27 cellular contexts compared by ENCODE assay signal in the genomic region with DNA sequence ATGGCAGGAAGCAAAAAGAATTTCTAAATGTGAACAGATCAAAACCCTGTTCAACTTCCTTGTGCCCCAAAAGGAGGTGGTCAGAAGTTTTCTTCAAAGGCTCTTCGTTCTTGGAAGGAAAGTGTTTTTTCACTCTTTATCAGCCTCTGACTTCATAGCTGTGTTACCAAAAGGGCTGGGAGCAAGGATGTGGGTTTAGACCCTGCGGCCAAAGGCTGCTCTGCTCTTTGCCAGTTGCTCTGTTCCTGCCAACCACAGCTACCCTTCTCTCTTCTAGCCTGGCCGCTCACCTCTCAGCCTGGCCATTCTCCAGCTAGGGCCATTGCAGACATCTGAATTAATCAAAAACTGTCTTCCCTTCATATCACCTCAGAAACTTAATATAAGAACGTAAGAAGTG. TPM values are rescaled to one million over a fixed set of nuclear protein-coding genes. Genes with fewer than 3 reads are reported as not detected.
DNase-seq lines count a peak whose midpoint lies in the region; ATAC-seq and TF ChIP-seq lines count a peak whose summit lies in the region.
"Had no signal": no experiment of that assay in that cellular context is flagged by ENCODE, and none has a peak within 500 bp of the region (broad histone marks: within the 10 kb centered on the region; RNA-seq: fewer than 3 reads in every experiment).

No MANE protein-coding gene starts in this region.

- TF ChIP-seq CTCF in activated CD8-positive, alpha-beta T cell treated with anti-CD3 and anti-CD28 coated beads for 36 hours (IDR thresholded peaks at IDR 0.05), result no peak
- TF ChIP-seq CTCF in natural killer cell (IDR thresholded peaks at IDR 0.05), result no peak

- no peak overlapping the region for H3K4me3 Mint-ChIP-seq in activated CD8-positive, alpha-beta T cell treated with anti-CD3 and anti-CD28 coated beads, Interleukin-2, amount 10 ng/mL, durations not matched to agents 7 days and 5 days
- H3K4me3 Mint-ChIP-seq in activated CD8-positive, alpha-beta T cell treated with anti-CD3 and anti-CD28 coated beads for 36 hours, result no peak overlapping the region
- H3K4me3 Mint-ChIP-seq in natural killer cell, result no peak overlapping the region
- H3K4me3 Mint-ChIP-seq: CD8-positive, alpha-beta T cell; H9; HFFc6 had no signal

- DNase-seq in activated CD8-positive, alpha-beta T cell treated with anti-CD3 and anti-CD28 coated beads, Interleukin-2, amount 10 ng/mL, durations not matched to agents 7 days and 5 days, result peak; percentile 25
- no peak for DNase-seq in activated CD8-positive, alpha-beta T cell treated with anti-CD3 and anti-CD28 coated beads for 36 hours
- peak; percentile 32 for DNase-seq in Jurkat, Clone E6-1 (ENCODE audit: low read depth, low spot score)
- DNase-seq in UCSD-AML1 (lab: John Stamatoyannopoulos, UW; ENCODE audit: unreplicated experiment), result peak; percentile 5
- DNase-seq in natural killer cell, result no peak
- no peak for DNase-seq in putamen (ENCODE audit: low spot score)
- no peak for DNase-seq in T-helper 2 cell
- DNase-seq: AML-193; C1 segment of cervical spinal cord; Calu3; CD8-positive, alpha-beta T cell; DMS153; H9; HFFc6; NCI-H1694; NCI-H2081 treated with DMSO at 0.1 percent for 48 hours; NCI-H2171 treated with DMSO at 0.1 percent for 48 hours; NCI-H446; NCI-H526; PC-9; RPMI8226; SHP77 had no signal

- ATAC-seq in activated CD8-positive, alpha-beta T cell treated with anti-CD3 and anti-CD28 coated beads, Interleukin-2, amount 10 ng/mL, durations not matched to agents 7 days and 5 days, result peak; percentile 61
- ATAC-seq in activated CD8-positive, alpha-beta T cell treated with anti-CD3 and anti-CD28 coated beads for 36 hours, result no peak
- ATAC-seq in natural killer cell, result peak in 2 of 3 donors; percentile 82 to 86
- ATAC-seq: CD8-positive, alpha-beta T cell; K562 had no signal

- POLR2A ChIA-PET in activated CD8-positive, alpha-beta T cell treated with anti-CD3 and anti-CD28 coated beads, Interleukin-2, amount 10 ng/mL, durations not matched to agents 7 days and 5 days (lab: Charles Lee), result no interaction called here
- POLR2A ChIA-PET in activated CD8-positive, alpha-beta T cell treated with anti-CD3 and anti-CD28 coated beads for 36 hours (lab: Charles Lee), result no interaction called here

- CTCF ChIA-PET in activated CD8-positive, alpha-beta T cell treated with anti-CD3 and anti-CD28 coated beads, Interleukin-2, amount 10 ng/mL, durations not matched to agents 7 days and 5 days (lab: Charles Lee), result interaction anchor here (1.6 kb wide), 1 partner anchor 56 kb away, joined by 4 read pairs; no protein-coding TSS in a partner anchor
- CTCF ChIA-PET in activated CD8-positive, alpha-beta T cell treated with anti-CD3 and anti-CD28 coated beads for 36 hours (lab: Charles Lee), result no interaction called here

- H3K9me3 Mint-ChIP-seq in activated CD8-positive, alpha-beta T cell treated with anti-CD3 and anti-CD28 coated beads, Interleukin-2, amount 10 ng/mL, durations not matched to agents 7 days and 5 days (ENCODE audit: insufficient read depth), result no peaks in the 10 kb centered on the region
- no peaks in the 10 kb centered on the region for H3K9me3 Mint-ChIP-seq in activated CD8-positive, alpha-beta T cell treated with anti-CD3 and anti-CD28 coated beads for 36 hours
- H3K9me3 Mint-ChIP-seq in natural killer cell, result no peaks in the 10 kb centered on the region
- H3K9me3 Mint-ChIP-seq: CD8-positive, alpha-beta T cell; H9; HFFc6 had no signal

- H3K4me1 Mint-ChIP-seq in activated CD8-positive, alpha-beta T cell treated with anti-CD3 and anti-CD28 coated beads, Interleukin-2, amount 10 ng/mL, durations not matched to agents 7 days and 5 days (ENCODE audit: low read depth), result peaks cover 32% of the 10 kb centered on the region
- H3K4me1 Mint-ChIP-seq in activated CD8-positive, alpha-beta T cell treated with anti-CD3 and anti-CD28 coated beads for 36 hours (ENCODE audit: low read depth), result no peaks in the 10 kb centered on the region
- H3K4me1 Mint-ChIP-seq in natural killer cell, result peaks cover 14% of the 10 kb centered on the region in 2 donors
- H3K4me1 Mint-ChIP-seq: H9 had no signal

- peaks cover 8% of the 10 kb centered on the region for H3K27me3 Mint-ChIP-seq in activated CD8-positive, alpha-beta T cell treated with anti-CD3 and anti-CD28 coated beads, Interleukin-2, amount 10 ng/mL, durations not matched to agents 7 days and 5 days (ENCODE audit: low read depth)
- H3K27me3 Mint-ChIP-seq in activated CD8-positive, alpha-beta T cell treated with anti-CD3 and anti-CD28 coated beads for 36 hours, result no peaks in the 10 kb centered on the region
- H3K27me3 Mint-ChIP-seq in natural killer cell (ENCODE audit: low read depth in 2 of 2), result peaks cover 2 to 22% of the 10 kb centered on the region in 2 donors

- no peaks in the 10 kb centered on the region for H3K36me3 Mint-ChIP-seq in activated CD8-positive, alpha-beta T cell treated with anti-CD3 and anti-CD28 coated beads, Interleukin-2, amount 10 ng/mL, durations not matched to agents 7 days and 5 days (ENCODE audit: low read depth)
- no peaks in the 10 kb centered on the region for H3K36me3 Mint-ChIP-seq in activated CD8-positive, alpha-beta T cell treated with anti-CD3 and anti-CD28 coated beads for 36 hours (ENCODE audit: low read depth)
- H3K36me3 Mint-ChIP-seq in natural killer cell, result no peaks in the 10 kb centered on the region
- H3K36me3 Mint-ChIP-seq: CD8-positive, alpha-beta T cell had no signal

- H3K4me3 ChIP-seq in Jurkat, Clone E6-1 (ENCODE audit: low read length), result no peak overlapping the region
- H3K4me3 ChIP-seq: K562, PC-9 had no signal

- H3K27ac Mint-ChIP-seq in activated CD8-positive, alpha-beta T cell treated with anti-CD3 and anti-CD28 coated beads, Interleukin-2, amount 10 ng/mL, durations not matched to agents 7 days and 5 days, result peak overlapping the region; percentile 78
- no peak overlapping the region for H3K27ac Mint-ChIP-seq in activated CD8-positive, alpha-beta T cell treated with anti-CD3 and anti-CD28 coated beads for 36 hours
- H3K27ac Mint-ChIP-seq in natural killer cell, result no peak overlapping the region
- H3K27ac Mint-ChIP-seq: CD8-positive, alpha-beta T cell; H9; HFFc6 had no signal

- intact Hi-C loops in activated CD8-positive, alpha-beta T cell treated with anti-CD3 and anti-CD28 coated beads for 36 hours (cut with micrococcal nuclease), result no loop called here
- intact Hi-C loops in natural killer cell (cut with micrococcal nuclease), result no loop called here

RNA-seq across cellular contexts. Expression of gene PTGER3, which starts 53.8 kb away (rescaled TPM):
- 1 to 10 TPM; 2.8 to 3.4 TPM for total RNA-seq in activated CD8-positive, alpha-beta T cell treated with anti-CD3 and anti-CD28 coated beads, Interleukin-2, amount 10 ng/mL, durations not matched to agents 7 days and 5 days
- total RNA-seq in activated CD8-positive, alpha-beta T cell treated with anti-CD3 and anti-CD28 coated beads for 36 hours, result not detected
- polyA plus RNA-seq in Jurkat, Clone E6-1 (2012; ENCODE audit: insufficient read depth, insufficient read length), result 0.41 TPM
- 10 to 100 TPM in 1 of 3 donors, under 1 TPM in 1, not detected in 1; 0.72 to 21.9 TPM for total RNA-seq in natural killer cell
- total RNA-seq: A172, G401, LHCN-M2 had no signal
- polyA plus RNA-seq: AG04450 had no signal

Comparison
In these comparisons a context has a peak if more than half of its experiments do, and no peak if none do; other contexts are left out.
1. DNase-seq: peak in activated CD8-positive, alpha-beta T cell treated with anti-CD3 and anti-CD28 coated beads, Interleukin-2, amount 10 ng/mL, durations not matched to agents 7 days and 5 days (single experiment), Jurkat, Clone E6-1 (single experiment) and UCSD-AML1 (single experiment); none in activated CD8-positive, alpha-beta T cell treated with anti-CD3 and anti-CD28 coated beads for 36 hours (single experiment), natural killer cell (single experiment), putamen (single experiment) and T-helper 2 cell (0 of 5).